In the genomic region with DNA sequence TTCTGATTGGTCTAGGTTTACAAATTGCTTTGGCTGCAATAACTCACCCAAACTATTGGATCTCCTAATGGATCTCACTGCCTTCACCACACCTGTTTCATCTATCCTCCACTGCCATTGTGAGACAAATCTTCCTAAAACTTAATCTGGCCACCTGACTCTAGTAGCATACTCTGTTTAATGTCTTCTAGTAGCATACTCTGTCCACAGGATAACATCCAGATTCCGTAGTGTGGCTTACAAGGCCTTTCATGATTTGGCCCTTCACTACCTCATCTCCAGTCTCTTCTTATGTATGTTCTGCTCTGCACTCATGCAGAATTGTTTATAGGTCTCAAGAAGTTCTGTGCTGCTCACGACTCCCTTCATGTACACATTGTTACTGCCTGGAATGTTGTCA, we compare ENCODE assay signal across 9 cellular contexts.
"Had no signal": no experiment of that assay in that cellular context is flagged by ENCODE, and none has a peak within 500 bp of the region (broad histone marks: within the 10 kb centered on the region; RNA-seq: fewer than 3 reads in every experiment).

No MANE protein-coding gene starts in this region.

- ATAC-seq: HCT116, HepG2 had no signal

- H3K36me3 Mint-ChIP-seq: IgD-negative memory B cell had no signal

- H3K4me3 Mint-ChIP-seq: HFFc6, IgD-negative memory B cell had no signal

- H3K9ac ChIP-seq: GM23248 had no signal

- H2AFZ ChIP-seq: GM23248 had no signal

- H3K4me1 ChIP-seq: HAP-1 had no signal

- FAIRE-seq: HepG2 had no signal

- H3K4me3 ChIP-seq: GM23248, HAP-1 had no signal

- DNase-seq: GM23248, GOT3, H7, HFFc6 had no signal

- H3K27ac Mint-ChIP-seq: HFFc6 had no signal

- H3K36me3 ChIP-seq: HAP-1 had no signal

- H3K9me3 ChIP-seq: HAP-1 had no signal

- H3K27me3 Mint-ChIP-seq: IgD-negative memory B cell had no signal

- H3K27ac ChIP-seq: GM23248, HL-60 had no signal
